In genomic region chr13:30381049-30381448, GRCh38 we compare ENCODE assay signal across 1 cellular context.
TF ChIP-seq lines count a peak whose summit lies in the region.

No MANE protein-coding gene starts in this region.

TF ChIP-seq in K562, 482 proteins besides CTCF, POLR2A, EP300 and RAD21:
- no peak for TF ChIP-seq IRF2 (CRISPR knock-in tag; IDR thresholded peaks at IDR 0.05)
- TF ChIP-seq SMAD2 (IDR thresholded peaks at IDR 0.05; ENCODE audit: low read depth, low read length): no peak
- TF ChIP-seq LARP7 (IDR thresholded peaks at IDR 0.05): no peak
- TF ChIP-seq ATF1 (CRISPR knock-in tag; IDR thresholded peaks at IDR 0.05): no peak
- no peak for TF ChIP-seq ATF1 (tag; IDR thresholded peaks at IDR 0.05)
- TF ChIP-seq RAD51 (IDR thresholded peaks at IDR 0.05; ENCODE audit: borderline replicate concordance, low read depth): no peak
- TF ChIP-seq TEAD4 (IDR thresholded peaks at IDR 0.05; ENCODE audit: low read length): no peak
- TF ChIP-seq TEAD4 (CRISPR knock-in tag; IDR thresholded peaks at IDR 0.05; ENCODE audit: borderline replicate concordance): no peak
- no peak for TF ChIP-seq DNMT1 (IDR thresholded peaks at IDR 0.05)
- TF ChIP-seq LCOR (CRISPR knock-in tag; IDR thresholded peaks at IDR 0.05): no peak
- no peak for TF ChIP-seq HBP1 (CRISPR knock-in tag; IDR thresholded peaks at IDR 0.05)
- no peak for TF ChIP-seq NR3C1 (CRISPR knock-in tag; IDR thresholded peaks at IDR 0.05)
- no peak for TF ChIP-seq PURB (CRISPR knock-in tag; IDR thresholded peaks at IDR 0.05; ENCODE audit: low read depth)
- peak; percentile 55 for TF ChIP-seq RBM25 (IDR thresholded peaks at IDR 0.05; ENCODE audit: low read depth, low read length, severe bottlenecking)
- no peak for TF ChIP-seq ZBED1 (IDR thresholded peaks at IDR 0.05)
- TF ChIP-seq ZNF24 (IDR thresholded peaks at IDR 0.05): 0 out of 2 replicates have a peak, but pooled peaks have one; percentile 21
- no peak for TF ChIP-seq RB1 (IDR thresholded peaks at IDR 0.05; ENCODE audit: low read depth)
- TF ChIP-seq CUX1 (CRISPR knock-in tag; IDR thresholded peaks at IDR 0.05): no peak
- TF ChIP-seq MAFG (tag; conservative IDR thresholded peaks at IDR 0.05): no peak
- TF ChIP-seq GATAD2A (IDR thresholded peaks at IDR 0.05): no peak
- peak; percentile 47 for TF ChIP-seq ZNF146 (CRISPR knock-in tag; IDR thresholded peaks at IDR 0.05; ENCODE audit: unreplicated experiment)
